In genomic region chr5:68369436-68370125, GRCh38 we compare ENCODE assay signal across 10 cellular contexts.
DNase-seq lines count a peak whose midpoint lies in the region; ATAC-seq and TF ChIP-seq lines count a peak whose summit lies in the region.
"Had no signal": no experiment of that assay in that cellular context is flagged by ENCODE, and none has a peak within 500 bp of the region (broad histone marks: within the 10 kb centered on the region; RNA-seq: fewer than 3 reads in every experiment).

No MANE protein-coding gene starts in this region.

- H3K18ac ChIP-seq in neuronal stem cell (ENCODE audit: low read length), result no peak overlapping the region

- H2BK5ac ChIP-seq in neuronal stem cell (ENCODE audit: low read length), result no peak overlapping the region

- H3K79me1 ChIP-seq in neuronal stem cell (ENCODE audit: low read depth, low read length), result no peaks in the 10 kb centered on the region

- CTCF ChIA-PET in CD4-positive, alpha-beta memory T cell (lab: Charles Lee; ENCODE audit: partially characterized antibody), result interaction anchor here (0.6 to 1.9 kb wide), 2 partner anchors 10 to 16 kb away, joined by 3 to 6 read pairs; no protein-coding TSS in a partner anchor

- no peak overlapping the region for H3K23ac ChIP-seq in neuronal stem cell (ENCODE audit: low read depth, low read length, poor library complexity)

- peak; percentile 68 for ATAC-seq in GM21381 (IDR thresholded peaks at IDR 0.05; ENCODE audit: unreplicated experiment)
- ATAC-seq in left lung, result no peak

- peaks cover 18% of the 10 kb centered on the region for H3K4me1 ChIP-seq in CD4-positive, alpha-beta memory T cell (ENCODE audit: insufficient read depth, low read length)
- H3K4me1 ChIP-seq in left lung, result peaks cover 0 to 26% of the 10 kb centered on the region in 2 donors
- no peaks in the 10 kb centered on the region for H3K4me1 ChIP-seq in neuronal stem cell (ENCODE audit: control insufficient read depth in 2 of 2, insufficient read depth in 1 of 2, low read depth in 1 of 2, low read length in 2 of 2)

- no peak overlapping the region for H4K8ac ChIP-seq in neuronal stem cell (ENCODE audit: low read depth, low read length)

- POLR2A ChIA-PET in CD4-positive, alpha-beta memory T cell (lab: Charles Lee; ENCODE audit: partially characterized antibody), result interaction anchor here (0.5 to 1.3 kb wide), 4 partner anchors 11 to 1608 kb away, joined by 3 to 7 read pairs (median 4); no protein-coding TSS in a partner anchor

- H3K14ac ChIP-seq in neuronal stem cell (ENCODE audit: low read length), result no peak overlapping the region

- no peaks in the 10 kb centered on the region for H3K27me3 Mint-ChIP-seq in CD4-positive, alpha-beta memory T cell
- H3K27me3 Mint-ChIP-seq: brain had no signal

- no peaks in the 10 kb centered on the region for H3K9me3 ChIP-seq in CD4-positive, alpha-beta memory T cell (ENCODE audit: control insufficient read depth in 1 of 2, low read length in 2 of 2)
- H3K9me3 ChIP-seq in left lung, result no peaks in the 10 kb centered on the region
- H3K9me3 ChIP-seq in neuronal stem cell (replicated peaks in 1 of 2; ENCODE audit: control insufficient read depth in 2 of 2, insufficient read depth in 1 of 2, low read depth in 1 of 2, low read length in 2 of 2), result no peaks in the 10 kb centered on the region

- H3K4me3 Mint-ChIP-seq in CD4-positive, alpha-beta memory T cell, result peak overlapping the region; percentile 37 to 86 (median 79)
- H3K4me3 Mint-ChIP-seq: brain had no signal

- H3K36me3 Mint-ChIP-seq in CD4-positive, alpha-beta memory T cell, result no peaks in the 10 kb centered on the region
- H3K36me3 Mint-ChIP-seq: brain had no signal

- H2BK12ac ChIP-seq in neuronal stem cell (ENCODE audit: low read length), result no peak overlapping the region

- H4K91ac ChIP-seq in neuronal stem cell (ENCODE audit: low read depth, low read length, poor library complexity), result no peak overlapping the region

- TF ChIP-seq CTCF in left lung (IDR thresholded peaks at IDR 0.05), result no peak

- H3K9ac ChIP-seq in neuronal stem cell (ENCODE audit: low read depth, low read length, poor library complexity), result no peak overlapping the region

- H3K4me2 ChIP-seq in neuronal stem cell (ENCODE audit: insufficient read depth, low read length, poor library complexity, severe bottlenecking), result no peak overlapping the region

- WGBS in neuronal stem cell (ENCODE audit: extremely low coverage in 2 of 2, insufficient read length in 2 of 2, insufficient replicate concordance in 1 of 2), 2 donors, result 100% methylated on average over 1 of the region's 7 CpGs; no CpG with 5 or more reads in 1 of the 2 donors

- H2AK5ac ChIP-seq in neuronal stem cell (ENCODE audit: low read depth, low read length), result no peak overlapping the region

- H2BK15ac ChIP-seq in neuronal stem cell (ENCODE audit: low read length), result no peak overlapping the region

- H3K27ac ChIP-seq in CD4-positive, alpha-beta memory T cell (ENCODE audit: low read depth, low read length), result no peak overlapping the region
- peak overlapping the region in 1 of 2 donors; percentile 13 for H3K27ac ChIP-seq in left lung
- no peak overlapping the region for H3K27ac ChIP-seq in neuronal stem cell (replicated peaks; ENCODE audit: low read length)

- no peaks in the 10 kb centered on the region for H3K36me3 ChIP-seq in CD4-positive, alpha-beta memory T cell (ENCODE audit: insufficient read depth, low read length)
- H3K36me3 ChIP-seq in left lung (no peaks in the 10 kb centered on the region), neuronal stem cell (replicated peaks in 1 of 2; ENCODE audit: control insufficient read depth in 2 of 2, insufficient read depth in 2 of 2, low read length in 2 of 2) (no peaks in the 10 kb centered on the region)

- no peak overlapping the region for H3K4ac ChIP-seq in neuronal stem cell (ENCODE audit: low read length)

- peak overlapping the region in 1 of 2 donors; percentile 10 for H3K4me3 ChIP-seq in CD4-positive, alpha-beta memory T cell (ENCODE audit: low read length in 2 of 2)
- no peak overlapping the region for H3K4me3 ChIP-seq in left lung
- H3K4me3 ChIP-seq in neuronal stem cell (ENCODE audit: low read length in 2 of 2), result no peak overlapping the region

- in situ Hi-C loops in KBM-7 (cut with MboI; ENCODE audit: low pct_unique_long_range_greater_than_20kb, low sequenced_read_pairs), result no loop called here

- intact Hi-C loops in CD4-positive, alpha-beta memory T cell (cut with micrococcal nuclease), result loop anchor here (5.0 kb wide), 1 partner anchor 82 kb away; no protein-coding TSS in a partner anchor
- intact Hi-C loops in left lung (cut with DNase I), result no loop called here

- no peaks in the 10 kb centered on the region for H3K27me3 ChIP-seq in CD4-positive, alpha-beta memory T cell (ENCODE audit: insufficient read depth, low read length)
- H3K27me3 ChIP-seq in left lung, result no peaks in the 10 kb centered on the region
- no peaks in the 10 kb centered on the region for H3K27me3 ChIP-seq in neuronal stem cell (ENCODE audit: control insufficient read depth in 3 of 3, insufficient read depth in 3 of 3, low read depth in 1 of 3, low read length in 3 of 3)

- H2BK120ac ChIP-seq in neuronal stem cell (ENCODE audit: low read depth, low read length), result no peak overlapping the region

- DNase-seq in CD4-positive, alpha-beta memory T cell, result peak; percentile 43 to 61 (median 58)
- DNase-seq in KBM-7 (peak; percentile 31), left lung (no peak), neuronal stem cell (ENCODE audit: low spot score) (no peak), NCI-H748 treated with DMSO at 0.1 percent for 48 hours (lab: John Stamatoyannopoulos, UW) (no peak), AG08396 (ENCODE audit: low spot score) (no peak)
- DNase-seq in central memory CD4-positive, alpha-beta T cell, result peak; percentile 31
- DNase-seq: NCI-H2171 had no signal

- peaks cover 19 to 40% (median 28%) of the 10 kb centered on the region in 4 donors for H3K4me1 Mint-ChIP-seq in CD4-positive, alpha-beta memory T cell
- H3K4me1 Mint-ChIP-seq: brain had no signal

- no peak overlapping the region for H2AFZ ChIP-seq in neuronal stem cell (ENCODE audit: low read length)

- H3K9me3 Mint-ChIP-seq in CD4-positive, alpha-beta memory T cell, result peaks cover 0 to 4% (median 0%) of the 10 kb centered on the region in 8 donors

- peak overlapping the region in 6 of 7 donors; percentile 77 to 91 (median 88) for H3K27ac Mint-ChIP-seq in CD4-positive, alpha-beta memory T cell
- H3K27ac Mint-ChIP-seq: brain had no signal

Comparison
In these comparisons a context has a peak if more than half of its experiments do, and no peak if none do; other contexts are left out.
1. DNase-seq: peak in CD4-positive, alpha-beta memory T cell (5 of 5), KBM-7 (single experiment) and central memory CD4-positive, alpha-beta T cell (single experiment); none in left lung (0 of 2), neuronal stem cell (single experiment), NCI-H748 treated with DMSO at 0.1 percent for 48 hours (single experiment) and AG08396 (single experiment).